2 cellular contexts compared by ENCODE assay signal in the genomic region with DNA sequence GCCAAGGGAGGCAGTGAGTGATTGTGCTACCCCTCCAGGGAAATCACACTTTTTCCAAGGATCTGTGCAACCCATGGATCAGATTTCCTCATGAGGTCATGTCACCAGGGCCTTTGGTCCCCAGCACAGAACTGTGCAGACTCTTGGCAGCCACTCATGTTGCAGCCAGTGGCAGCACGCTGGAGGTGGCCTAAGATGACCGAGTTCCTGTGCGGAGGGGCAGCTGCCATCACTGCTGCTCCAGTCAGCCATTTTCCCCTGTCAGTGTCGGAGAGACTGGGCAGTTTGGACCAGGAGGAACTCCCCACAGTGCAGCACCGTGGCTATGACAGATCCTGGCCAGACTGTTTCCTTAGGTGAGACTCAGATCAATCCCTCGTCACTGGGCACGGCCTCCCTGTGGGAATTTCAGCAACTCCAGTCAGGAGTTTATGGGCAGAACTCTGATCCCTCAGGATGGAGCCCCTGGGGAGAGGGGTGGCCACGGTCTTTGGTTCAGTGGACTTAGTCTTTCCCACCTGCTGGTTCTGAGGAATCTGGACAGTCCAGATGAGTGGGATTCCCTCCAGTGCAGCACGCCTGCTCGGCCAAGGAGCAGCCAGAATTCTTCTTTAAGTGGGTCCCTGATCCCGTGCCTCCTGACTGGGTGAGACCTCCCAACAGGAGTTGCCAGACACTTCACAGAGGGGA.
A peak's percentile ranks its signal among the peaks of the same experiment; 100 is the strongest.
TF ChIP-seq lines count a peak whose summit lies in the region.

No MANE protein-coding gene starts in this region.

TF ChIP-seq in HEK293, 187 proteins besides CTCF, POLR2A, EP300 and RAD21 (continued from another document):
- TF ChIP-seq PRDM10 (tag by site-specific recombination; IDR thresholded peaks at IDR 0.05), result peak; percentile 41; the same call in 1 of the 2 replicates

TF ChIP-seq in HepG2, 621 proteins besides CTCF, POLR2A, EP300 and RAD21:
- TF ChIP-seq AHDC1 (CRISPR knock-in tag; IDR thresholded peaks at IDR 0.05; ENCODE audit: borderline replicate concordance), result no peak
TF ChIP-seq in HepG2: peak in this region for 0.
